Comparison of ENCODE assay signal across 1 cellular context in the genomic region with DNA sequence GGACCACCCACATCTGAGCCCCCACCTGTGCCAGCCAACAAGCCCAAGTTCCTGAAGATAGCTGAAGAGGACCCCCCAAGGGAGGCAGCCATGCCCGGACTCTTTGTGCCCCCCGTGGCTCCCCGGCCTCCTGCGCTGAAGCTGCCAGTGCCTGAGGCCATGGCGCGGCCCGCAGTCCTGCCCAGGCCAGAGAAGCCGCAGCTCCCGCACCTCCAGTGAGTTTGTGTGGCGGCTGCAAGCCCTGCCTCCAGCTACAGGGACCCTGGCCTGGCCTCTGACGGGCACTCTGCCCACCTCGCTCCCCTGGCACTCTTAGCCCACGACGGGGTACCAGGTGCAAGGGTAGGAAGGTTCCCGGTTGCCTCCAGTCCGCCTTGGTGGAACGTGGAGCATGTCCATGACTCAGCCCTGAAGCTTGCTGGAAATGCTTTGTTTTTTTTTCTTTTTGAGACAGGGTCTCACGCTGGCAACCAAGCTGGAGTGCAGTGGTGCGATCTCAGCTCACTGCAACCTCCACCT.
TF ChIP-seq lines count a peak whose summit lies in the region.

No MANE protein-coding gene starts in this region.

TF ChIP-seq in HepG2, 621 proteins besides CTCF, POLR2A, EP300 and RAD21:
- TF ChIP-seq RFX5 (IDR thresholded peaks at IDR 0.05; ENCODE audit: low read depth, low read length) (no peak), PHF21A (CRISPR knock-in tag; IDR thresholded peaks at IDR 0.05) (no peak), ARNTL (CRISPR knock-in tag; IDR thresholded peaks at IDR 0.05) (no peak), ZNF264 (CRISPR knock-in tag; IDR thresholded peaks at IDR 0.05) (no peak), ZNF567 (CRISPR knock-in tag; IDR thresholded peaks at IDR 0.05; ENCODE audit: borderline replicate concordance) (no peak)
- TF ChIP-seq, protein P1, sequence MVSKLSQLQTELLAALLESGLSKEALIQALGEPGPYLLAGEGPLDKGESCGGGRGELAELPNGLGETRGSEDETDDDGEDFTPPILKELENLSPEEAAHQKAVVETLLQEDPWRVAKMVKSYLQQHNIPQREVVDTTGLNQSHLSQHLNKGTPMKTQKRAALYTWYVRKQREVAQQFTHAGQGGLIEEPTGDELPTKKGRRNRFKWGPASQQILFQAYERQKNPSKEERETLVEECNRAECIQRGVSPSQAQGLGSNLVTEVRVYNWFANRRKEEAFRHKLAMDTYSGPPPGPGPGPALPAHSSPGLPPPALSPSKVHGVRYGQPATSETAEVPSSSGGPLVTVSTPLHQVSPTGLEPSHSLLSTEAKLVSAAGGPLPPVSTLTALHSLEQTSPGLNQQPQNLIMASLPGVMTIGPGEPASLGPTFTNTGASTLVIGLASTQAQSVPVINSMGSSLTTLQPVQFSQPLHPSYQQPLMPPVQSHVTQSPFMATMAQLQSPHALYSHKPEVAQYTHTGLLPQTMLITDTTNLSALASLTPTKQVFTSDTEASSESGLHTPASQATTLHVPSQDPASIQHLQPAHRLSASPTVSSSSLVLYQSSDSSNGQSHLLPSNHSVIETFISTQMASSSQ (IDR thresholded peaks at IDR 0.05; ENCODE audit: low read depth), result no peak
- TF ChIP-seq, protein P1 (CRISPR knock-in tag; IDR thresholded peaks at IDR 0.05; ENCODE audit: borderline replicate concordance), result no peak
